ENCODE assay signal across 8 cellular contexts in the genomic region with DNA sequence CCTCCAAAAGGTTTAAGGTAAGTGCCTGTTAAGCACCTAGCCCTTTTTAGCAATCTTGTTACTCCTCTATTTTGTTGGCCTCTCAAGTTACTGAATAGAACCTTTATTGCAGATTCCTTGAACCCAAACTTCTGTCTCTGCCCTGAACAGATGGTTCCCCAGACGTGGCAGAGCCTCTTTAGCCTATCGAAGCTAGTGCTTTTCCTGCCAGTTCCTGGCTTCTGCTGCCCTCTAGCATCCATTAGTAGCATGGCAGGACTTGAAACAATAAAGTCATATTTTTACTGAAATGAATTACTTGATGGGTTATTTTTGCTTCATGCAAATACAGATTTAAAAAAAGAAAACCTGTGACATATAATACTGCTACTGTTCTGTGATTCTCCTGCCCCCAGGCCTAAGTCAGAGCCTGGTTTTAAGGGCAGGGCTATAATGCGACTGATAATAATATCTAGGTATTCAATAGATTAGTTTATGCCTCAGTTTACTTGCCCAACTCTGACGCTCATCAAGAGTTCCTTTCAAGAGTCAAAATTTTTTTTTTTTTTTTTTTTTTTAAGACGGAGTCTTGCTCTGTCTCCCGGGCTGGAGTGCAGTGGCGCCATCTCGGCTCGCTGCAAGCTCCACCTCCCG.
DNase-seq lines count a peak whose midpoint lies in the region; ATAC-seq, FAIRE-seq and TF ChIP-seq lines count a peak whose summit lies in the region.

No MANE protein-coding gene starts in this region.

- no peaks in the 10 kb centered on the region for H3K36me3 ChIP-seq in thoracic aorta

- H3K4me1 ChIP-seq in thoracic aorta (ENCODE audit: control insufficient read depth in 1 of 2, low read depth in 2 of 2): no peaks in the 10 kb centered on the region

- FAIRE-seq in D721Med (lab: Jason Lieb, UNC): peak; percentile 48

- H3K27me3 Mint-ChIP-seq in endothelial cell (ENCODE audit: unreplicated experiment): no peaks in the 10 kb centered on the region

- no peaks in the 10 kb centered on the region for H3K27me3 ChIP-seq in thoracic aorta (replicated peaks; ENCODE audit: insufficient read depth)

- TF ChIP-seq CTCF in D721Med (IDR thresholded peaks at IDR 0.05; ENCODE audit: insufficient read depth, missing control alignments) (peak; percentile 95), endothelial cell (IDR thresholded peaks at IDR 0.05; ENCODE audit: unreplicated experiment) (peak; percentile 76), thoracic aorta (IDR thresholded peaks at IDR 0.05) (peak; percentile 47)

- H3K4me3 ChIP-seq in thoracic aorta: no peak overlapping the region

- H3K27ac ChIP-seq in thoracic aorta: no peak overlapping the region

- H3K4me1 Mint-ChIP-seq in endothelial cell (ENCODE audit: unreplicated experiment): no peaks in the 10 kb centered on the region

- H3K4me3 Mint-ChIP-seq in endothelial cell (ENCODE audit: unreplicated experiment): no peak overlapping the region

- no peak overlapping the region for H3K27ac Mint-ChIP-seq in endothelial cell (ENCODE audit: unreplicated experiment)

- no peaks in the 10 kb centered on the region for H3K9me3 Mint-ChIP-seq in endothelial cell (ENCODE audit: unreplicated experiment)

- DNase-seq in D721Med (ENCODE audit: insufficient read length, low spot score) (peak; percentile 45), NCI-H2227 treated with DMSO at 0.1 percent for 48 hours (lab: John Stamatoyannopoulos, UW) (peak; percentile 39), endothelial cell (ENCODE audit: low spot score) (peak; percentile 37), mucosa of gallbladder (ENCODE audit: low spot score) (peak; percentile 26), thoracic aorta (ENCODE audit: low spot score) (no peak)
- peak; percentile 12 to 20 for DNase-seq in activated CD4-positive, alpha-beta T cell treated with anti-CD3 and anti-CD28 coated beads for 4 hours

- H3K36me3 Mint-ChIP-seq in endothelial cell (ENCODE audit: low read depth, unreplicated experiment): no peaks in the 10 kb centered on the region

- ATAC-seq in GM19395 (IDR thresholded peaks at IDR 0.05; ENCODE audit: unreplicated experiment): peak; percentile 96
- ATAC-seq in HG03354 (IDR thresholded peaks at IDR 0.05; ENCODE audit: poor library complexity, severe bottlenecking, unreplicated experiment): peak; percentile 97
- no peak for ATAC-seq in thoracic aorta (ENCODE audit: insufficient number of reproducible peaks, low FRiP score, low read depth)

- no peaks in the 10 kb centered on the region for H3K9me3 ChIP-seq in thoracic aorta
